2 cellular contexts compared by ENCODE assay signal in genomic region chr14:101947577-101947903, GRCh38.
TF ChIP-seq lines count a peak whose summit lies in the region.

No MANE protein-coding gene starts in this region.

TF ChIP-seq in K562, 482 proteins besides CTCF, POLR2A, EP300 and RAD21 (continues in another document):
- TF ChIP-seq NKRF (IDR thresholded peaks at IDR 0.05; ENCODE audit: borderline replicate concordance) (no peak), ATF7 (IDR thresholded peaks at IDR 0.05) (no peak), ZNF586 (CRISPR knock-in tag; conservative IDR thresholded peaks at IDR 0.05) (no peak), ELK1 (CRISPR knock-in tag; IDR thresholded peaks at IDR 0.05) (no peak), ZNF134 (CRISPR knock-in tag; conservative IDR thresholded peaks at IDR 0.05) (no peak), SMARCA5 (IDR thresholded peaks at IDR 0.05) (no peak), ZC3H4 (CRISPR knock-in tag; IDR thresholded peaks at IDR 0.05; ENCODE audit: borderline replicate concordance) (no peak), JUN (IDR thresholded peaks at IDR 0.05; ENCODE audit: borderline replicate concordance, low read depth, low read length) (no peak), JUN (CRISPR knock-in tag; IDR thresholded peaks at IDR 0.05; ENCODE audit: borderline replicate concordance) (no peak), ZFP1 (CRISPR knock-in tag; IDR thresholded peaks at IDR 0.05) (no peak), NR4A1 (CRISPR knock-in tag; IDR thresholded peaks at IDR 0.05) (no peak), NR4A1 (tag; IDR thresholded peaks at IDR 0.05) (0 out of 2 replicates have a peak, but pooled peaks have one; percentile 46), ILK (tag; IDR thresholded peaks at IDR 0.05; ENCODE audit: borderline replicate concordance, low read depth) (no peak), TAF7 (tag; IDR thresholded peaks at IDR 0.05) (0 out of 2 replicates have a peak, but pooled peaks have one; percentile 65), CREB3L1 (IDR thresholded peaks at IDR 0.05; ENCODE audit: borderline replicate concordance, low read depth) (no peak), MYC (IDR thresholded peaks at IDR 0.05; ENCODE audit: low read depth, low read length) (no peak), MYC (CRISPR knock-in tag; IDR thresholded peaks at IDR 0.05; ENCODE audit: borderline replicate concordance, low read depth) (peak; percentile 53; the same call in 1 of the 2 replicates), MTA1 (IDR thresholded peaks at IDR 0.05; ENCODE audit: borderline replicate concordance) (no peak), BRF2 (IDR thresholded peaks at IDR 0.05; ENCODE audit: borderline replicate concordance, insufficient read depth, insufficient read length) (no peak), GABPB2 (CRISPR knock-in tag; conservative IDR thresholded peaks at IDR 0.05) (no peak), TEAD1 (CRISPR knock-in tag; IDR thresholded peaks at IDR 0.05) (no peak), RBM25 (IDR thresholded peaks at IDR 0.05; ENCODE audit: low read depth, low read length, severe bottlenecking) (no peak), HBP1 (CRISPR knock-in tag; IDR thresholded peaks at IDR 0.05) (no peak), BRCA1 (IDR thresholded peaks at IDR 0.05) (no peak), BRCA1 (CRISPR knock-in tag; IDR thresholded peaks at IDR 0.05) (no peak), SMARCE1 (IDR thresholded peaks at IDR 0.05) (no peak), BDP1 (IDR thresholded peaks at IDR 0.05; ENCODE audit: insufficient read depth, insufficient read length) (no peak), ZNF57 (CRISPR knock-in tag; IDR thresholded peaks at IDR 0.05) (no peak), MTA3 (IDR thresholded peaks at IDR 0.05; ENCODE audit: borderline replicate concordance) (0 out of 2 replicates have a peak, but pooled peaks have one; percentile 8)

TF ChIP-seq in HepG2, 621 proteins besides CTCF, POLR2A, EP300 and RAD21:
- TF ChIP-seq ZNF160 (CRISPR knock-in tag; IDR thresholded peaks at IDR 0.05) (0 out of 2 replicates have a peak, but pooled peaks have one; percentile 5), ZNF234 (CRISPR knock-in tag; conservative IDR thresholded peaks at IDR 0.05) (0 out of 2 replicates have a peak, but pooled peaks have one; percentile 9), XBP1 (CRISPR knock-in tag; IDR thresholded peaks at IDR 0.05) (peak; percentile 60; the same call in 1 of the 2 replicates), MLLT10 (CRISPR knock-in tag; IDR thresholded peaks at IDR 0.05) (0 out of 2 replicates have a peak, but pooled peaks have one; percentile 15), RAD51 (IDR thresholded peaks at IDR 0.05; ENCODE audit: borderline replicate concordance) (no peak), DRAP1 (CRISPR knock-in tag; IDR thresholded peaks at IDR 0.05) (no peak), ZNF337 (CRISPR knock-in tag; IDR thresholded peaks at IDR 0.05; ENCODE audit: borderline replicate concordance, low read depth) (peak; percentile 74; the same call in 1 of the 2 replicates), KAT8 (CRISPR knock-in tag; IDR thresholded peaks at IDR 0.05) (no peak), ZNF781 (CRISPR knock-in tag; IDR thresholded peaks at IDR 0.05; ENCODE audit: borderline replicate concordance, not compliant biosample characterization) (peak; percentile 67), ZFP36L1 (CRISPR knock-in tag; IDR thresholded peaks at IDR 0.05) (peak; percentile 37; the same call in 1 of the 2 replicates), ZNF629 (CRISPR knock-in tag; conservative IDR thresholded peaks at IDR 0.05) (no peak), ZNF253 (CRISPR knock-in tag; IDR thresholded peaks at IDR 0.05; ENCODE audit: borderline replicate concordance) (0 out of 2 replicates have a peak, but pooled peaks have one; percentile 66), ZNF136 (CRISPR knock-in tag; IDR thresholded peaks at IDR 0.05; ENCODE audit: low read depth) (0 out of 2 replicates have a peak, but pooled peaks have one; percentile 68), ZBTB3 (CRISPR knock-in tag; IDR thresholded peaks at IDR 0.05; ENCODE audit: borderline replicate concordance, low read depth) (no peak), RBM22 (optimal IDR thresholded peaks at IDR 0.05; ENCODE audit: low read length) (no peak), ZNF784 (CRISPR knock-in tag; IDR thresholded peaks at IDR 0.05; ENCODE audit: borderline replicate concordance) (peak; percentile 35; the same call in 1 of the 2 replicates), ZNF296 (CRISPR knock-in tag; conservative IDR thresholded peaks at IDR 0.05) (0 out of 2 replicates have a peak, but pooled peaks have one; percentile 65), ZNF383 (CRISPR knock-in tag; IDR thresholded peaks at IDR 0.05; ENCODE audit: borderline replicate concordance) (no peak), ZNF704 (CRISPR knock-in tag; IDR thresholded peaks at IDR 0.05; ENCODE audit: borderline replicate concordance) (no peak), ZNF33B (CRISPR knock-in tag; IDR thresholded peaks at IDR 0.05) (peak; percentile 78; the same call in 1 of the 2 replicates), ZNF678 (CRISPR knock-in tag; IDR thresholded peaks at IDR 0.05) (no peak), HOXA9 (CRISPR knock-in tag; IDR thresholded peaks at IDR 0.05; ENCODE audit: borderline replicate concordance) (no peak), ZNF335 (CRISPR knock-in tag; IDR thresholded peaks at IDR 0.05) (no peak), NFKB2 (CRISPR knock-in tag; IDR thresholded peaks at IDR 0.05; ENCODE audit: borderline replicate concordance) (no peak), NR3C1 (CRISPR knock-in tag; IDR thresholded peaks at IDR 0.05) (no peak), ZNF703 (CRISPR knock-in tag; IDR thresholded peaks at IDR 0.05; ENCODE audit: borderline replicate concordance) (no peak), LBX2 (CRISPR knock-in tag; IDR thresholded peaks at IDR 0.05; ENCODE audit: borderline replicate concordance) (no peak), ZNF441 (CRISPR knock-in tag; IDR thresholded peaks at IDR 0.05; ENCODE audit: borderline replicate concordance) (0 out of 2 replicates have a peak, but pooled peaks have one; percentile 23), SATB2 (CRISPR knock-in tag; IDR thresholded peaks at IDR 0.05) (0 out of 2 replicates have a peak, but pooled peaks have one; percentile 47), ZNF614 (CRISPR knock-in tag; IDR thresholded peaks at IDR 0.05; ENCODE audit: borderline replicate concordance) (no peak), ZC3H4 (CRISPR knock-in tag; IDR thresholded peaks at IDR 0.05; ENCODE audit: borderline replicate concordance) (0 out of 2 replicates have a peak, but pooled peaks have one; percentile 84), ZBTB44 (CRISPR knock-in tag; IDR thresholded peaks at IDR 0.05) (no peak), SMAD9 (CRISPR knock-in tag; IDR thresholded peaks at IDR 0.05) (peak; percentile 56; the same call in 1 of the 2 replicates), ZNF746 (CRISPR knock-in tag; IDR thresholded peaks at IDR 0.05) (peak; percentile 48; the same call in 1 of the 2 replicates), AFF4 (CRISPR knock-in tag; IDR thresholded peaks at IDR 0.05) (no peak), NR2F1 (CRISPR knock-in tag; IDR thresholded peaks at IDR 0.05) (no peak), ZNF138 (CRISPR knock-in tag; IDR thresholded peaks at IDR 0.05; ENCODE audit: low read depth) (0 out of 2 replicates have a peak, but pooled peaks have one; percentile 10), ETV5 (CRISPR knock-in tag; IDR thresholded peaks at IDR 0.05; ENCODE audit: borderline replicate concordance) (no peak), ZNF777 (CRISPR knock-in tag; IDR thresholded peaks at IDR 0.05) (no peak), HNRNPL (IDR thresholded peaks at IDR 0.05; ENCODE audit: low read depth, low read length) (0 out of 2 replicates have a peak, but pooled peaks have one; percentile 7), TRAFD1 (CRISPR knock-in tag; IDR thresholded peaks at IDR 0.05; ENCODE audit: borderline replicate concordance) (peak; percentile 70; the same call in 1 of the 2 replicates), ZSCAN25 (CRISPR knock-in tag; IDR thresholded peaks at IDR 0.05) (0 out of 2 replicates have a peak, but pooled peaks have one; percentile 45), ZFP62 (CRISPR knock-in tag; IDR thresholded peaks at IDR 0.05) (0 out of 2 replicates have a peak, but pooled peaks have one; percentile 74), MTA1 (CRISPR knock-in tag; IDR thresholded peaks at IDR 0.05; ENCODE audit: borderline replicate concordance) (no peak), ZNF256 (CRISPR knock-in tag; conservative IDR thresholded peaks at IDR 0.05) (0 out of 2 replicates have a peak, but pooled peaks have one; percentile 36), ZNF598 (CRISPR knock-in tag; IDR thresholded peaks at IDR 0.05; ENCODE audit: borderline replicate concordance) (peak; percentile 78; the same call in 1 of the 2 replicates), KLF6 (CRISPR knock-in tag; IDR thresholded peaks at IDR 0.05) (no peak), TP53 (CRISPR knock-in tag; conservative IDR thresholded peaks at IDR 0.05) (0 out of 2 replicates have a peak, but pooled peaks have one; percentile 32), ZFP1 (CRISPR knock-in tag; IDR thresholded peaks at IDR 0.05) (no peak), ZNF816 (CRISPR knock-in tag; IDR thresholded peaks at IDR 0.05; ENCODE audit: borderline replicate concordance) (0 out of 2 replicates have a peak, but pooled peaks have one; percentile 29), ZBTB8A (CRISPR knock-in tag; IDR thresholded peaks at IDR 0.05; ENCODE audit: borderline replicate concordance, low read depth) (no peak)
TF ChIP-seq in HepG2: peak in this region for 26.
